ENCODE assay signal across 22 cellular contexts in the genomic region with DNA sequence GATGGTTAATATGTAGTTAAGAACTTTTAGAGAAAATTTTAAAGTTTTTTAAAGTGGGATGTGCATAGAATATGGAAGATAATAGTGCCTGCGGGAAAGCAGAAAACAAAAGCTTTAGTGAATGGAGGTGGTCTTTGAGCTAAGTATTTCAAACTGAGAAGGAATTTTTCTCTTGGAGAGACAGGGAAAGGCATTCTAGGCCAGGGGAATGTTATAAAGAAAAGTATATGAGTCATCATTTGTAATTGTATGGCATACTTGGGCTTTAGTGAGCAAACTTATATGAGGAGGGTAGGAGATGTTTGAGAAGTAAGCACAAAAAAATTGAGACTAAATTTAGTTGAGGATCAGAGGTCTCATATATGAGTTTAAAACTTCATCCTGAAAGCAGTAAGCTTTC.
DNase-seq lines count a peak whose midpoint lies in the region; ATAC-seq and TF ChIP-seq lines count a peak whose summit lies in the region.
"Had no signal": no experiment of that assay in that cellular context is flagged by ENCODE, and none has a peak within 500 bp of the region (broad histone marks: within the 10 kb centered on the region; RNA-seq: fewer than 3 reads in every experiment).

No MANE protein-coding gene starts in this region.

- no peak overlapping the region for H3K4me3 Mint-ChIP-seq in chondrocyte (ENCODE audit: unreplicated experiment)
- H3K4me3 Mint-ChIP-seq in type B pancreatic cell, result no peak overlapping the region
- H3K4me3 Mint-ChIP-seq: CD8-positive, alpha-beta T cell; HFFc6 had no signal

- TF ChIP-seq CTCF in chondrocyte (IDR thresholded peaks at IDR 0.05), result no peak
- TF ChIP-seq CTCF in type B pancreatic cell (conservative IDR thresholded peaks at IDR 0.05), result no peak

- H3K36me3 Mint-ChIP-seq in chondrocyte (ENCODE audit: low read depth) (peaks cover 2% of the 10 kb centered on the region), type B pancreatic cell (no peaks in the 10 kb centered on the region)
- H3K36me3 Mint-ChIP-seq: CD8-positive, alpha-beta T cell had no signal

- H3K9me3 ChIP-seq in HUES64 (ENCODE audit: insufficient read depth, low read depth, low read length) (peaks cover 5% of the 10 kb centered on the region; the same call in 1 of the 2 replicates), iPS-20b (ENCODE audit: insufficient read depth, low read depth, low read length) (peaks cover 7% of the 10 kb centered on the region; the same call in 1 of the 2 replicates)
- H3K9me3 ChIP-seq: MG63, SJCRH30 had no signal

- no peaks in the 10 kb centered on the region for H3K27me3 Mint-ChIP-seq in chondrocyte (ENCODE audit: low read depth)
- no peaks in the 10 kb centered on the region for H3K27me3 Mint-ChIP-seq in type B pancreatic cell

- ATAC-seq in GM19467 (IDR thresholded peaks at IDR 0.05; ENCODE audit: unreplicated experiment) (no peak), GM18511 (IDR thresholded peaks at IDR 0.05; ENCODE audit: unreplicated experiment) (no peak)
- ATAC-seq: CD8-positive, alpha-beta T cell had no signal

- H3K9ac ChIP-seq in HUES64 (ENCODE audit: low read depth, low read length) (no peak overlapping the region), iPS-20b (ENCODE audit: low read depth, low read length) (peak overlapping the region; percentile 33; the same call in 1 of the 2 replicates)
- H3K9ac ChIP-seq: BLaER1 treated with 17β-estradiol and CSF1 and Interleukin-3, amounts not matched to agents 10 nM and 100 nM had no signal

- H3K4me1 ChIP-seq in HUES64 (ENCODE audit: insufficient read depth, low read length) (peaks cover 26% of the 10 kb centered on the region), iPS-20b (ENCODE audit: insufficient read depth, low read length) (peaks cover 20% of the 10 kb centered on the region; the same call in 1 of the 2 replicates)
- H3K4me1 ChIP-seq: SJCRH30 had no signal

- H3K36me3 ChIP-seq in HUES64 (ENCODE audit: insufficient read depth, low read length) (no peaks in the 10 kb centered on the region), iPS-20b (ENCODE audit: insufficient read depth, low read depth, low read length) (no peaks in the 10 kb centered on the region)
- H3K36me3 ChIP-seq: BLaER1 treated with 17β-estradiol and CSF1 and Interleukin-3, amounts not matched to agents 10 nM and 100 nM; MG63; SJCRH30 had no signal

- DNase-seq in chondrocyte (ENCODE audit: low spot score) (no peak), type B pancreatic cell (ENCODE audit: extremely low spot score, unreplicated experiment) (no peak), activated gamma-delta T cell treated with Interleukin-2 at 50 U/mL for 16 hours (no peak)
- DNase-seq: Calu3; CD8-positive, alpha-beta T cell; GF-D8; HFFc6; Kasumi-1; MG63; NCI-H1092 treated with DMSO at 0.1 percent for 48 hours; NCI-H146; NCI-H2029 treated with DMSO at 0.1 percent for 48 hours; NCI-H2171; NCI-H526; PC-9; SJCRH30 had no signal

- WGBS in HUES64, result 29% methylated on average over 1 of the region's 1 CpG

- H3K4me1 Mint-ChIP-seq in chondrocyte (ENCODE audit: low read depth), result peaks cover 18% of the 10 kb centered on the region
- peaks cover 6% of the 10 kb centered on the region for H3K4me1 Mint-ChIP-seq in type B pancreatic cell (ENCODE audit: unreplicated experiment)

- H3K9me3 Mint-ChIP-seq in chondrocyte (ENCODE audit: low read depth) (peaks cover 7% of the 10 kb centered on the region), type B pancreatic cell (no peaks in the 10 kb centered on the region)

- H3K27ac ChIP-seq in HUES64 (ENCODE audit: low read depth, low read length), result peak overlapping the region; percentile 91
- H3K27ac ChIP-seq in iPS-20b (ENCODE audit: low read length), result peak overlapping the region; percentile 44
- H3K27ac ChIP-seq: BLaER1 treated with 17β-estradiol and CSF1 and Interleukin-3, amounts not matched to agents 10 nM and 100 nM; PC-9; RWPE1; SJCRH30 had no signal

- H3K27me3 ChIP-seq in HUES64 (ENCODE audit: insufficient read depth, low read length) (no peaks in the 10 kb centered on the region), iPS-20b (ENCODE audit: insufficient read depth, low read length) (no peaks in the 10 kb centered on the region)
- H3K27me3 ChIP-seq: BLaER1 treated with 17β-estradiol and CSF1 and Interleukin-3, amounts not matched to agents 10 nM and 100 nM; MG63; SJCRH30 had no signal

- H3K27ac Mint-ChIP-seq in chondrocyte (ENCODE audit: unreplicated experiment), result peak overlapping the region; percentile 62
- peak overlapping the region; percentile 4 for H3K27ac Mint-ChIP-seq in type B pancreatic cell
- H3K27ac Mint-ChIP-seq: CD8-positive, alpha-beta T cell; HFFc6 had no signal

- H3K4me3 ChIP-seq in HUES64 (ENCODE audit: low read length) (no peak overlapping the region), iPS-20b (ENCODE audit: low read length) (peak overlapping the region; percentile 5; the same call in 1 of the 2 replicates)
- H3K4me3 ChIP-seq: BLaER1 treated with 17β-estradiol and CSF1 and Interleukin-3, amounts not matched to agents 10 nM and 100 nM; MG63; PC-9; SJCRH30 had no signal
